Comparison of ENCODE assay signal across 8 cellular contexts in the genomic region with DNA sequence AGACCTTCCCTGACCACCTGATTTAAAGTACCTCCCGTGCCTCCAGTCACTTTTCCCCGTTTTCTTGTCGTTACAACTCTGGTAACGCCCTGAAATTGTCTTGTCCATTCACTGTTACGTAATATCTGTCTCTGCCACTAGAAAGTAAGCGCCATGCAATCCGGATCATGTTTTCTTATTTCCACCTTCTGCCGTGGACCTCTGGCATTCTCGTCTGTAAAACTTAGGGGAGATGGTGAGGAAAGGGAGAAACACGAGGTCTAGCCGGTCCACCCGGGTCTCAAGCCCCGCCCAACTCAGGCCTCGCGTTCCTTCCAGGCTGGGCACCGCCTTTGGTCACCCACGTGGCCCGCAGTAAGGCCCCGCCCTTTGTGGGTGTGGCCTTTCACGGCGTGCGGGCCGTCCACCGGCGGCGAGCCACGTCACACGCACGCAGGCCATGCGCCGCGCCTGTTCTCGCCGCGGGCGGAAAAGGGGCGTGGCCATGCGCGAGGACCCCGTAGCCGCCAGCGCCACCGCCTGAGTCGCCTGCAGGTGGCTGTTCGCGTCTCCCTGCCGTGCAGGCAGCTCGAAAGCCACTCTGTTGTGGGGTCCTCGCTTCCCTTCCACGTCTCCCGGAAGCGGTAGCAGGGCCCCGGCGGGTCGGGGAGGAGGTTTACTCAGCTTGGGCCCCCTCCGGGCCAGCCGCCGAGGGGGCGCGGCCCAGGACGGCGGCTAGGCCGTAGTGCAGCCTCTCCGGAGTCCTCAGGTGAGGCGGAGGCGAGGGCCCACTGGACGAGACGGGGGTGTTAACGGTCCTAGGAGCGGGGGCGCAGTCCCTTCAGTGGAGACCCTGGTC. TPM values are rescaled to one million over a fixed set of nuclear protein-coding genes. Genes with fewer than 3 reads are reported as not detected.
DNase-seq lines count a peak whose midpoint lies in the region; ATAC-seq lines count a peak whose summit lies in the region.

A gene with protein sequence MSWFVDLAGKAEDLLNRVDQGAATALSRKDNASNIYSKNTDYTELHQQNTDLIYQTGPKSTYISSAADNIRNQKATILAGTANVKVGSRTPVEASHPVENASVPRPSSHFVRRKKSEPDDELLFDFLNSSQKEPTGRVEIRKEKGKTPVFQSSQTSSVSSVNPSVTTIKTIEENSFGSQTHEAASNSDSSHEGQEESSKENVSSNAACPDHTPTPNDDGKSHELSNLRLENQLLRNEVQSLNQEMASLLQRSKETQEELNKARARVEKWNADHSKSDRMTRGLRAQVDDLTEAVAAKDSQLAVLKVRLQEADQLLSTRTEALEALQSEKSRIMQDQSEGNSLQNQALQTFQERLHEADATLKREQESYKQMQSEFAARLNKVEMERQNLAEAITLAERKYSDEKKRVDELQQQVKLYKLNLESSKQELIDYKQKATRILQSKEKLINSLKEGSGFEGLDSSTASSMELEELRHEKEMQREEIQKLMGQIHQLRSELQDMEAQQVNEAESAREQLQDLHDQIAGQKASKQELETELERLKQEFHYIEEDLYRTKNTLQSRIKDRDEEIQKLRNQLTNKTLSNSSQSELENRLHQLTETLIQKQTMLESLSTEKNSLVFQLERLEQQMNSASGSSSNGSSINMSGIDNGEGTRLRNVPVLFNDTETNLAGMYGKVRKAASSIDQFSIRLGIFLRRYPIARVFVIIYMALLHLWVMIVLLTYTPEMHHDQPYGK (plus strand): TSS at position 597 of the 838 bp plus-strand sequence. CDS start 3,133 bp downstream, outside the sequence.

- peaks cover 9% of the 10 kb centered on the region for H3K4me1 ChIP-seq in effector memory CD4-positive, alpha-beta T cell (ENCODE audit: control insufficient read depth, insufficient read depth, low read length, poor library complexity, severe bottlenecking)

- no peaks in the 10 kb centered on the region for H3K27me3 ChIP-seq in effector memory CD4-positive, alpha-beta T cell (replicated peaks; ENCODE audit: control insufficient read depth, insufficient read depth, low read length, poor library complexity, severe bottlenecking)

- DNase-seq in COLO668 (lab: John Stamatoyannopoulos, UW; ENCODE audit: unreplicated experiment): peak; percentile 99
- peak; percentile 98 for DNase-seq in HT1080 (ENCODE audit: low read depth)
- DNase-seq in NOMO-1 treated with DMSO at 0.1 percent for 48 hours (lab: John Stamatoyannopoulos, UW; ENCODE audit: unreplicated experiment): peak; percentile 95
- peak; percentile 95 for DNase-seq in activated CD8-positive, alpha-beta memory T cell treated with anti-CD3 and anti-CD28 coated beads for 4 hours (ENCODE audit: low read depth in 2 of 2)
- DNase-seq in effector memory CD4-positive, alpha-beta T cell: peak; percentile 97 to 98 (median 97)
- DNase-seq in lung microvascular endothelial cell (ENCODE audit: low read depth in 2 of 2): peak; percentile 99
- peak; percentile 95 to 97 (median 96) for DNase-seq in stimulated activated CD4-positive, alpha-beta T cell treated with anti-CD3 and anti-CD28 coated beads, TNF-alpha, amount 100 ng/mL, for 48 hours (ENCODE audit: low read depth in 3 of 3)

- peak within 1 kb of the TSS; percentile 79 for H3K27ac ChIP-seq in effector memory CD4-positive, alpha-beta T cell (ENCODE audit: insufficient read depth, low read length, poor library complexity, severe bottlenecking)

- peaks cover 11% of the 10 kb centered on the region for H3K36me3 ChIP-seq in effector memory CD4-positive, alpha-beta T cell (ENCODE audit: control insufficient read depth, insufficient read depth, low read length)

- peak within 1 kb of the TSS; percentile 87 for H3K4me3 ChIP-seq in effector memory CD4-positive, alpha-beta T cell (ENCODE audit: insufficient read depth, low read depth, low read length, poor library complexity, severe bottlenecking)

- ATAC-seq in GM21360 (IDR thresholded peaks at IDR 0.05; ENCODE audit: unreplicated experiment): peak; percentile 93

- peaks cover 6% of the 10 kb centered on the region for H3K9me3 ChIP-seq in effector memory CD4-positive, alpha-beta T cell (ENCODE audit: control insufficient read depth, low read length)

RNA-seq across cellular contexts. Expression of the gene that starts here (rescaled TPM):
- total RNA-seq in HT1080 (2014; rRNA removed; shearing (Covaris generic)): 20.4 and 23.6 TPM in 2 replicates
- 33.5 and 42.2 TPM in 2 replicates for polyA plus RNA-seq in HT1080 (2015; cell fraction: cytosol; rRNA removed)
- polyA plus RNA-seq in HT1080 (2015; cell fraction: nucleus; rRNA removed): 14.8 and 19.9 TPM in 2 replicates
- total RNA-seq in lung microvascular endothelial cell: 21.4 and 31.9 TPM in 2 replicates

Comparison
In these comparisons a context has a peak if more than half of its experiments do, and no peak if none do; other contexts are left out.
1. Peak in every context shown above with its lines: DNase-seq, ATAC-seq, H3K4me3 ChIP-seq and H3K27ac ChIP-seq.